Comparison of ENCODE assay signal across 19 cellular contexts in the genomic region with DNA sequence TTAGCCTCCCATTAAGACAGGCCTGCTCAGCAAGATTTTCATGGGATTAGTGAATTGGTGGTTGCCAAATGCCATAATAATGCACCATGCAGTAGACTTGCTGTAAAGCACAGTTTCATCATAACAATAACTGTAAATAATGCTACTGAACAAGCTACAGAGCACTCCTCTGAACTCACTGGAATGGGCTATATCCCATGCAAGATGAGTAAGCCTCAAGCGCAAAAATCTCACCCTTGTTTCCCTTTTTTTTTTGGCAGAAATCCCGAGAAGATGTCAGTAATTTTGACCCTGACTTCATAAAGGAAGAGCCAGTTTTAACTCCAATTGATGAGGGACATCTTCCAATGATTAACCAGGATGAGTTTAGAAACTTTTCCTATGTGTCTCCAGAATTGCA.
A peak's percentile ranks its signal among the peaks of the same experiment; 100 is the strongest.
DNase-seq lines count a peak whose midpoint lies in the region; ATAC-seq, FAIRE-seq and TF ChIP-seq lines count a peak whose summit lies in the region.
"Had no signal": no experiment of that assay in that cellular context is flagged by ENCODE, and none has a peak within 500 bp of the region (broad histone marks: within the 10 kb centered on the region; RNA-seq: fewer than 3 reads in every experiment).

No MANE protein-coding gene starts in this region.

- TF ChIP-seq EP300 in A549 (IDR thresholded peaks at IDR 0.05), result no peak

- ATAC-seq in A549 (no peak), HG02759 (IDR thresholded peaks at IDR 0.05; ENCODE audit: unreplicated experiment) (no peak)
- ATAC-seq: pancreas had no signal

- H3K9ac ChIP-seq in GM23248, result no peak overlapping the region

- POLR2A ChIA-PET in A549 (lab: Yijun Ruan, JAX), result no interaction called here

- peaks cover 40% of the 10 kb centered on the region for H3K79me2 ChIP-seq in GM23248 (ENCODE audit: insufficient read depth)
- H3K79me2 ChIP-seq: hepatocyte had no signal

- H3F3A ChIP-seq in GM23248 (ENCODE audit: insufficient read depth), result peaks cover 61% of the 10 kb centered on the region

- CTCF ChIA-PET in A549 (lab: Yijun Ruan, JAX), result interaction anchor here (1.7 kb wide), 1 partner anchor 287 kb away, joined by 3 read pairs; no protein-coding TSS in a partner anchor

- no peak for TF ChIP-seq CTCF in A549 (IDR thresholded peaks at IDR 0.05)
- no peak for TF ChIP-seq CTCF in cardiac fibroblast (IDR thresholded peaks at IDR 0.05; ENCODE audit: low read depth, low read length)

- no peak overlapping the region for H3K4me3 ChIP-seq in A549
- no peak overlapping the region for H3K4me3 ChIP-seq in GM23248
- H3K4me3 ChIP-seq in cardiac fibroblast (replicated peaks in 1 of 2; ENCODE audit: low read depth in 2 of 2, low read length in 2 of 2), result no peak overlapping the region
- H3K4me3 ChIP-seq: hepatocyte, pancreas, spleen, stomach, vagina had no signal

- no peaks in the 10 kb centered on the region for H3K9me2 ChIP-seq in GM23248 (ENCODE audit: insufficient read depth)

- 41% methylated on average over 2 of the region's 2 CpGs for WGBS in A549 (ENCODE audit: missing lambda C conversion rate)
- 55 to 81% methylated on average over 2 of the region's 2 CpGs for WGBS in GM23248 (ENCODE audit: low coverage in 1 of 2, low lambda C conversion rate in 2 of 2, missing lambda C conversion rate in 2 of 2), 2 experiments

- peak in 1 of 2 experiments; percentile 35 for DNase-seq in A549 (ENCODE audit: low read depth in 1 of 2, low spot score in 1 of 2)
- DNase-seq in GM23248, result peak; percentile 54
- peak; percentile 77 to 85 for DNase-seq in cardiac fibroblast (ENCODE audit: low read depth in 2 of 2)
- peak; percentile 75 for DNase-seq in kidney tubule cell (ENCODE audit: low spot score)
- DNase-seq in medulla oblongata (ENCODE audit: extremely low spot score), result no peak
- no peak for DNase-seq in cardiac septum (ENCODE audit: low spot score)
- DNase-seq in stimulated activated CD4-positive, alpha-beta T cell treated with anti-CD3 and anti-CD28 coated beads, Interleukin-4, amount 100 ng/mL, for 4 hours, result no peak
- DNase-seq: activated naive CD4-positive, alpha-beta T cell; NCI-H187; NCI-H526 treated with DMSO at 0.1 percent for 48 hours; pancreas; spleen; stomach had no signal

- FAIRE-seq in A549 (lab: Jason Lieb, UNC), result no peak
- FAIRE-seq: bronchial epithelial cell, D721Med, H1, pancreas had no signal

- intact Hi-C loops in cardiac septum (cut with DNase I), result no loop called here

- H3K27ac ChIP-seq in A549, result peak overlapping the region; percentile 96 to 99
- H3K27ac ChIP-seq in GM23248, result peak overlapping the region; percentile 94
- H3K27ac ChIP-seq: hepatocyte, pancreas, stomach, vagina had no signal

- no peak for TF ChIP-seq POLR2A in A549 (IDR thresholded peaks at IDR 0.05; ENCODE audit: low read length)

- no peak overlapping the region for H2AFZ ChIP-seq in GM23248
- H2AFZ ChIP-seq: hepatocyte had no signal

- no peak for TF ChIP-seq RAD21 in A549 (conservative IDR thresholded peaks at IDR 0.05 in 1 of 2, IDR thresholded peaks at IDR 0.05 in 1 of 2)

- H3K4me1 ChIP-seq in A549 (peaks cover 71% of the 10 kb centered on the region), GM23248 (ENCODE audit: insufficient read depth) (peaks cover 51% of the 10 kb centered on the region)

- H4K20me1 ChIP-seq in GM23248 (ENCODE audit: insufficient read depth), result no peaks in the 10 kb centered on the region

- H3K36me3 ChIP-seq in GM23248 (ENCODE audit: low read depth), result no peaks in the 10 kb centered on the region
- H3K36me3 ChIP-seq: pancreas had no signal

- in situ Hi-C loops in GM23248 (cut with MboI), result no loop called here

- H3K27me3 ChIP-seq in GM23248 (replicated peaks; ENCODE audit: insufficient read depth), result no peaks in the 10 kb centered on the region
- H3K27me3 ChIP-seq: hepatocyte, pancreas, spleen, stomach, vagina had no signal

- H3K9me3 ChIP-seq in A549, result no peaks in the 10 kb centered on the region; the same call in 2 of the 3 replicates
- H3K9me3 ChIP-seq in GM23248 (ENCODE audit: low read depth), result no peaks in the 10 kb centered on the region
- H3K9me3 ChIP-seq: pancreas, spleen, stomach, vagina had no signal

- H3K4me2 ChIP-seq in A549 (no peak overlapping the region), GM23248 (ENCODE audit: unreplicated experiment) (no peak overlapping the region)
- H3K4me2 ChIP-seq: hepatocyte had no signal

TF ChIP-seq in A549, 52 proteins besides CTCF, POLR2A, EP300 and RAD21:
- TF ChIP-seq PHF8 (IDR thresholded peaks at IDR 0.05; ENCODE audit: borderline replicate concordance, low read depth) (no peak), JUN (IDR thresholded peaks at IDR 0.05) (no peak), PBX3 (IDR thresholded peaks at IDR 0.05) (no peak)
TF ChIP-seq in A549: peak in this region for 0.

Comparison
In these comparisons a context has a peak if more than half of its experiments do, and no peak if none do; other contexts are left out.
1. DNase-seq: peak in GM23248 (single experiment), cardiac fibroblast (2 of 2) and kidney tubule cell (single experiment); none in medulla oblongata (single experiment), cardiac septum (single experiment) and stimulated activated CD4-positive, alpha-beta T cell treated with anti-CD3 and anti-CD28 coated beads, Interleukin-4, amount 100 ng/mL, for 4 hours (0 of 2).